ENCODE assay signal across 20 cellular contexts in genomic region chr13:113664751-113665581, GRCh38. TPM values are rescaled to one million over a fixed set of nuclear protein-coding genes. Genes with fewer than 3 reads are reported as not detected.
DNase-seq lines count a peak whose midpoint lies in the region; ATAC-seq, FAIRE-seq and TF ChIP-seq lines count a peak whose summit lies in the region.
"Had no signal": no experiment of that assay in that cellular context is flagged by ENCODE, and none has a peak within 500 bp of the region (broad histone marks: within the 10 kb centered on the region; RNA-seq: fewer than 3 reads in every experiment).

No MANE protein-coding gene starts in this region.

- H3K9me3 ChIP-seq in HepG2 (ENCODE audit: low read length) (no peaks in the 10 kb centered on the region), transverse colon (peaks cover 0 to 5% of the 10 kb centered on the region in 2 donors)
- H3K9me3 ChIP-seq: colonic mucosa had no signal

- no peak overlapping the region for H3K27ac Mint-ChIP-seq in activated naive CD4-positive, alpha-beta T cell treated with anti-CD3 and anti-CD28 coated beads, Interleukin-2, amount 50 U/mL, for 72 hours

- peaks cover 10% of the 10 kb centered on the region in 2 donors for H3K9me3 Mint-ChIP-seq in activated naive CD4-positive, alpha-beta T cell treated with anti-CD3 and anti-CD28 coated beads, Interleukin-2, amount 50 U/mL, for 72 hours

- in situ Hi-C loops in HepG2 (cut with HindIII; ENCODE audit: extremely low pct_ligation_motif_present, low pct_unique_long_range_greater_than_20kb) (no loop called here), transverse colon (cut with MboI; ENCODE audit: low pct_ligation_motif_present in 1 of 4, low pct_unique_long_range_greater_than_20kb in 1 of 4, low sequenced_read_pairs in 3 of 4) (no loop called here)

- no peak for TF ChIP-seq POLR2A in HepG2 (IDR thresholded peaks at IDR 0.05; ENCODE audit: insufficient read depth in 1 of 2, low read depth in 2 of 2, low read length in 2 of 2)
- TF ChIP-seq POLR2A in transverse colon (IDR thresholded peaks at IDR 0.05), result no peak

- TF ChIP-seq CTCF in HepG2 (CRISPR knock-in tag; IDR thresholded peaks at IDR 0.05) (no peak), transverse colon (IDR thresholded peaks at IDR 0.05) (no peak)

- TF ChIP-seq RAD21 in HepG2 (CRISPR knock-in tag; IDR thresholded peaks at IDR 0.05), result no peak

- no peaks in the 10 kb centered on the region for H3K79me2 ChIP-seq in HepG2 (ENCODE audit: insufficient read depth, low read length)

- BruUV-seq in HepG2 (replicated peaks; lab: Mats Ljungman, UMichigan), result no TSS peak

- H3K27ac ChIP-seq in HepG2 (ENCODE audit: extremely low read length, insufficient read depth, low read length), result no peak overlapping the region
- no peak overlapping the region for H3K27ac ChIP-seq in transverse colon
- H3K27ac ChIP-seq: colonic mucosa, epithelial cell of prostate had no signal

- H3K27me3 ChIP-seq in HepG2 (ENCODE audit: control insufficient read depth in 1 of 2, insufficient read depth in 2 of 2, low read length in 2 of 2) (peaks cover 6 to 54% of the 10 kb centered on the region in 2 experiments; a peak in 4 of 5 replicates), transverse colon (no peaks in the 10 kb centered on the region)
- H3K27me3 ChIP-seq: colonic mucosa had no signal

- intact Hi-C loops in HepG2 (cut with micrococcal nuclease; ENCODE audit: unreplicated experiment), result no loop called here
- intact Hi-C loops in transverse colon (cut with DNase I; ENCODE audit: low total_unique reads), result no loop called here

- H3K4me2 ChIP-seq in HepG2 (ENCODE audit: low read depth, low read length), result peak overlapping the region; percentile 33; the same call in 1 of the 2 replicates

- no peak overlapping the region for H3K9ac ChIP-seq in HepG2 (ENCODE audit: insufficient read depth, low read depth, low read length)

- peak in 1 of 2 donors; percentile 46 for DNase-seq in activated naive CD4-positive, alpha-beta T cell treated with anti-CD3 and anti-CD28 coated beads, Interleukin-2, amount 50 U/mL, for 72 hours (ENCODE audit: low spot score in 2 of 2)
- no peak for DNase-seq in activated naive CD4-positive, alpha-beta T cell (lab: John Stamatoyannopoulos, UW)
- peak; percentile 24 for DNase-seq in SHP77 treated with DMSO at 0.1 percent for 48 hours (lab: John Stamatoyannopoulos, UW)
- no peak for DNase-seq in HepG2 (ENCODE audit: low spot score)
- DNase-seq in transverse colon, result peak; percentile 11
- no peak for DNase-seq in glomerular visceral epithelial cell (ENCODE audit: extremely low spot score)
- no peak for DNase-seq in frontal cortex (ENCODE audit: low spot score in 2 of 2)
- DNase-seq in HuH-7.5 (ENCODE audit: low spot score), result no peak
- DNase-seq: colonic mucosa; KG1; NCI-H1417; NCI-H2227 treated with DMSO at 0.1 percent for 48 hours; stimulated activated CD4-positive, alpha-beta T cell treated with anti-CD3 and anti-CD28 coated beads, Interleukin-2, amount 100 ng/mL, for 24 hours; stimulated activated CD8-positive, alpha-beta memory T cell treated with anti-CD3 and anti-CD28 coated beads, Interleukin-4, amount 100 ng/mL, for 48 hours; trophoblast cell had no signal

- TF ChIP-seq EP300 in HepG2 (IDR thresholded peaks at IDR 0.05; ENCODE audit: low read depth in 2 of 2, low read length in 2 of 2) (no peak), HepG2 (CRISPR knock-in tag; IDR thresholded peaks at IDR 0.05; ENCODE audit: borderline replicate concordance) (no peak), transverse colon (IDR thresholded peaks at IDR 0.05; ENCODE audit: low read depth) (no peak)

- H2AFZ ChIP-seq in HepG2 (ENCODE audit: low read length), result no peak overlapping the region

- POLR2A ChIA-PET in HepG2 (lab: Yijun Ruan, JAX), result no interaction called here

- WGBS in HepG2 (ENCODE audit: low lambda C conversion rate), result 20% methylated on average over 6 of the region's 21 CpGs
- WGBS in transverse colon (ENCODE audit: low coverage in 1 of 2), 2 donors, result 50% methylated on average over 21 of the region's 21 CpGs; no CpG with 5 or more reads in 1 of the 2 donors

- ATAC-seq in activated naive CD4-positive, alpha-beta T cell treated with anti-CD3 and anti-CD28 coated beads, Interleukin-2, amount 50 U/mL, for 72 hours, result peak; percentile 18 to 43
- ATAC-seq in HepG2, result peak; percentile 24; the same call in 2 of the 3 replicates

- CTCF ChIA-PET in HepG2 (lab: Yijun Ruan, JAX; ENCODE audit: low intra/inter-chr PET ratio, low total read pairs), result no interaction called here

- H3K4me3 ChIP-seq in HepG2 (replicated peaks in 1 of 3; ENCODE audit: insufficient read depth in 1 of 3, low read depth in 2 of 3, low read length in 3 of 3) (no peak overlapping the region), transverse colon (no peak overlapping the region)
- H3K4me3 ChIP-seq: colonic mucosa had no signal

- H3K36me3 Mint-ChIP-seq in activated naive CD4-positive, alpha-beta T cell treated with anti-CD3 and anti-CD28 coated beads, Interleukin-2, amount 50 U/mL, for 72 hours, result peaks cover 0 to 8% of the 10 kb centered on the region in 2 donors

- H3K36me3 ChIP-seq in HepG2 (replicated peaks in 1 of 2; ENCODE audit: control insufficient read depth in 1 of 2, insufficient read depth in 2 of 2, low read length in 2 of 2) (no peaks in the 10 kb centered on the region), transverse colon (no peaks in the 10 kb centered on the region)
- H3K36me3 ChIP-seq: colonic mucosa had no signal

- H4K20me1 ChIP-seq in HepG2 (ENCODE audit: insufficient read depth, low read length), result no peaks in the 10 kb centered on the region

- peaks cover 9% of the 10 kb centered on the region for H3K4me1 ChIP-seq in HepG2 (ENCODE audit: insufficient read depth, low read length)
- H3K4me1 ChIP-seq in transverse colon, result peaks cover 0 to 13% (median 2%) of the 10 kb centered on the region in 4 donors
- H3K4me1 ChIP-seq: colonic mucosa had no signal

- FAIRE-seq in HepG2 (lab: Jason Lieb, UNC), result no peak
- no peak for FAIRE-seq in frontal cortex (lab: Jason Lieb, UNC)
- FAIRE-seq: D721Med, GM18507, keratinocyte had no signal

TF ChIP-seq in HepG2, 621 proteins besides CTCF, POLR2A, EP300 and RAD21 (continues in another document):
- TF ChIP-seq ESRRA (CRISPR knock-in tag; IDR thresholded peaks at IDR 0.05; ENCODE audit: low read depth) (peak; percentile 58; the same call in 1 of the 2 replicates), ZKSCAN1 (IDR thresholded peaks at IDR 0.05; ENCODE audit: low read length) (0 out of 2 replicates have a peak, but pooled peaks have one; percentile 13)

RNA-seq across cellular contexts. Expression of gene GRK1, which starts 2.1 kb away (rescaled TPM):
- under 1 TPM in 1 of 2 donors, not detected in 1; 0.23 TPM for total RNA-seq in activated naive CD4-positive, alpha-beta T cell treated with anti-CD3 and anti-CD28 coated beads, Interleukin-2, amount 50 U/mL, for 72 hours
- total RNA-seq in HepG2 (2016; rRNA removed; fragmentation: Illumina TruSeq; extraction: Trizol) (0.07 TPM in 1 of 2 replicates, not detected in the other), transverse colon (not detected), frontal cortex (under 0.01 TPM)
- total RNA-seq in HepG2 (2016; cell fraction: cytosol; rRNA removed; fragmentation: Illumina TruSeq; extraction: Trizol; ENCODE audit: low read depth), result 0.09 and 0.20 TPM in 2 replicates
- total RNA-seq in HepG2 (2016; cell fraction: insoluble cytoplasmic fraction; rRNA removed; fragmentation: Illumina TruSeq; extraction: Trizol), result not detected in 2 replicates
- 0.06 TPM in 1 of 2 replicates, not detected in the other for total RNA-seq in HepG2 (2016; cell fraction: membrane; rRNA removed; fragmentation: Illumina TruSeq; extraction: Trizol)
- total RNA-seq in HepG2 (2016; cell fraction: nucleus; rRNA removed; fragmentation: Illumina TruSeq; extraction: Trizol), result 0.16 and 0.19 TPM in 2 replicates
- 0.03 and 0.12 TPM in 2 replicates for polyA plus RNA-seq in HepG2 (2011; rRNA removed)
- 0.04 and 0.06 TPM in 2 replicates for polyA plus RNA-seq in HepG2 (2011; cell fraction: cytosol; rRNA removed)
- 0.21 and 0.24 TPM in 2 replicates for polyA plus RNA-seq in HepG2 (2011; cell fraction: nucleus; rRNA removed)
- polyA plus RNA-seq in HepG2 (2012), result not detected in 2 replicates
- 0.03 TPM in 2 replicates for polyA plus RNA-seq in HepG2 (2016; cell fraction: cytosol; fragmentation: Illumina TruSeq; extraction: Trizol; ENCODE audit: low read depth)
- not detected in 2 replicates for polyA plus RNA-seq in HepG2 (2016; cell fraction: insoluble cytoplasmic fraction; fragmentation: Illumina TruSeq; extraction: Trizol; ENCODE audit: low read depth)
- not detected in 2 replicates for polyA plus RNA-seq in HepG2 (2016; cell fraction: membrane; fragmentation: Illumina TruSeq; extraction: Trizol; ENCODE audit: low read depth)
- polyA plus RNA-seq in HepG2 (2016; cell fraction: nucleus; fragmentation: Illumina TruSeq; extraction: Trizol; ENCODE audit: insufficient read depth, low read depth), result 0.13 TPM in 1 of 2 replicates, not detected in the other
- 0.06 TPM in 1 of 2 replicates, not detected in the other for polyA minus RNA-seq in HepG2 (2011; rRNA and poly(A)+ RNA removed; ENCODE audit: low replicate concordance)
- polyA minus RNA-seq in HepG2 (2011; cell fraction: cytosol; rRNA and poly(A)+ RNA removed), result not detected in 2 replicates
- polyA minus RNA-seq in HepG2 (2011; cell fraction: nucleus; rRNA and poly(A)+ RNA removed), result 0.12 and 0.13 TPM in 2 replicates
- total RNA-seq: OCI-LY7 had no signal
- polyA plus RNA-seq: keratinocyte had no signal

RNA-seq across cellular contexts. Expression of gene ATP4B, which starts 7.0 kb away (rescaled TPM):
- not detected for total RNA-seq in activated naive CD4-positive, alpha-beta T cell treated with anti-CD3 and anti-CD28 coated beads, Interleukin-2, amount 50 U/mL, for 72 hours
- not detected in 2 replicates for total RNA-seq in HepG2 (2016; rRNA removed; fragmentation: Illumina TruSeq; extraction: Trizol)
- not detected in 2 replicates for total RNA-seq in HepG2 (2016; cell fraction: cytosol; rRNA removed; fragmentation: Illumina TruSeq; extraction: Trizol; ENCODE audit: low read depth)
- total RNA-seq in HepG2 (2016; cell fraction: insoluble cytoplasmic fraction; rRNA removed; fragmentation: Illumina TruSeq; extraction: Trizol), result not detected in 2 replicates
- total RNA-seq in HepG2 (2016; cell fraction: membrane; rRNA removed; fragmentation: Illumina TruSeq; extraction: Trizol), result not detected in 2 replicates
- not detected in 2 replicates for total RNA-seq in HepG2 (2016; cell fraction: nucleus; rRNA removed; fragmentation: Illumina TruSeq; extraction: Trizol)
- not detected in 2 replicates for polyA plus RNA-seq in HepG2 (2011; rRNA removed)
- not detected in 2 replicates for polyA plus RNA-seq in HepG2 (2011; cell fraction: cytosol; rRNA removed)
- polyA plus RNA-seq in HepG2 (2011; cell fraction: nucleus; rRNA removed), result not detected in 2 replicates
- not detected in 2 replicates for polyA plus RNA-seq in HepG2 (2012)
- polyA plus RNA-seq in HepG2 (2016; cell fraction: cytosol; fragmentation: Illumina TruSeq; extraction: Trizol; ENCODE audit: low read depth), result not detected in 2 replicates
- polyA plus RNA-seq in HepG2 (2016; cell fraction: insoluble cytoplasmic fraction; fragmentation: Illumina TruSeq; extraction: Trizol; ENCODE audit: low read depth), result not detected in 2 replicates
- not detected in 2 replicates for polyA plus RNA-seq in HepG2 (2016; cell fraction: membrane; fragmentation: Illumina TruSeq; extraction: Trizol; ENCODE audit: low read depth)
- not detected in 2 replicates for polyA plus RNA-seq in HepG2 (2016; cell fraction: nucleus; fragmentation: Illumina TruSeq; extraction: Trizol; ENCODE audit: insufficient read depth, low read depth)
- not detected in 2 replicates for polyA minus RNA-seq in HepG2 (2011; rRNA and poly(A)+ RNA removed; ENCODE audit: low replicate concordance)
- polyA minus RNA-seq in HepG2 (2011; cell fraction: cytosol; rRNA and poly(A)+ RNA removed), result not detected in 2 replicates
- not detected in 2 replicates for polyA minus RNA-seq in HepG2 (2011; cell fraction: nucleus; rRNA and poly(A)+ RNA removed)
- total RNA-seq in transverse colon, result not detected
- not detected for total RNA-seq in frontal cortex
- total RNA-seq: colonic mucosa, OCI-LY7 had no signal
- polyA plus RNA-seq: keratinocyte had no signal

Comparison
In these comparisons a context has a peak if more than half of its experiments do, and no peak if none do; other contexts are left out.
1. DNase-seq: peak in SHP77 treated with DMSO at 0.1 percent for 48 hours (single experiment) and transverse colon (single experiment); none in activated naive CD4-positive, alpha-beta T cell (0 of 4), HepG2 (single experiment), glomerular visceral epithelial cell (single experiment), frontal cortex (0 of 2) and HuH-7.5 (single experiment).